Comparison of ENCODE assay signal across 9 cellular contexts in the genomic region with DNA sequence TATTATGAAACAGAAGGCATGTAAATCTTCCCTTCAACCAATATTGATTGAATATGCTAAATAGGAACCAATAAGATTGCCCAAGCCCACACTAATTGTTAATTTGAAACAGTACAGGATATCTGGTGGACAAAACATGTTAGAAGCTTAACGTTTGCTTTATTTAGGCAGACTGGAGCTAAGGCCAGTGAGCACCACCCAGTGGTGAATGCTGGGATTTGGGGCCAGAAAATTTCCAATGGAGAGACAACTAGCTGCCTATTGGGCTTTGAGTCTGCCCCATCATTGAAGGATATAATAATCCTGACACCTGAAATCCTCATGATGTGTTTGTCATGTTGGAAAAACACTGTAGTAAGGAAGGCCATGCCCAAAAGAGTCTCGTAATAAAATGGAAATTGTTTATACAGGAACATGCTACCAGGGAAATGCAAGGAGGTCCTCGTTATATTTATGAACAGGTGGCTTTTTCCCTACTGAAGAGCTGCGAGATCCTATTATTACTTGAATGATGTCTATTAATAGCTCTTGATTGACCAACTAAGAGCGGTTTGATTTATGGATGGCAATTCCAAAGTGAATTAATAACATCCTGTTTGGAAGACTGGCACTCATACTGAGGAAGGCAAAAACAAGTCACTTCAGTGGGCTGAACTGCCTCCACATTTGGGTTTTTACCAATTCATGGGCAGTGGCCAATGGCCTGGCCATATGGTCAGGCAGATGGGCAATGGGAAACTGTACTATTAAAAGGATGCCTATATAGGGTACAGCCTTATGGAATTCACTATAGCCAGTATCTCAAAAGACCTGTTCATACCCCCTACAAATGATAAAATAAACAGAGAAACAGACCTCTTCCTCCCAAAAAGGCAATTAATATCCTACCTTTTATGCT. TPM values are rescaled to one million over a fixed set of nuclear protein-coding genes. Genes with fewer than 3 reads are reported as not detected.
DNase-seq lines count a peak whose midpoint lies in the region; ATAC-seq, FAIRE-seq and TF ChIP-seq lines count a peak whose summit lies in the region.
"Had no signal": no experiment of that assay in that cellular context is flagged by ENCODE, and none has a peak within 500 bp of the region (broad histone marks: within the 10 kb centered on the region; RNA-seq: fewer than 3 reads in every experiment).

No MANE protein-coding gene starts in this region.

- no peak overlapping the region for H3K4me2 ChIP-seq in OCI-LY3 (ENCODE audit: low read length)

- H3K4me1 ChIP-seq in OCI-LY3 (ENCODE audit: low read length), result peaks cover 10% of the 10 kb centered on the region

- no peak overlapping the region for H3K27ac ChIP-seq in OCI-LY3 (ENCODE audit: low read length)

- FAIRE-seq in GM12891 (lab: Jason Lieb, UNC), result peak; percentile 82

- peaks cover 44% of the 10 kb centered on the region for H3K27me3 Mint-ChIP-seq in activated naive CD8-positive, alpha-beta T cell treated with anti-CD3 and anti-CD28 coated beads for 36 hours

- DNase-seq in Ammon's horn (ENCODE audit: low spot score) (peak; percentile 63), GM12891 (ENCODE audit: insufficient read length, low spot score) (no peak), islet precursor cell (peak; percentile 62)
- peak; percentile 19 for DNase-seq in activated naive CD8-positive, alpha-beta T cell treated with anti-CD3 and anti-CD28 coated beads for 36 hours
- DNase-seq in stimulated activated CD8-positive, alpha-beta memory T cell treated with anti-CD3 and anti-CD28 coated beads, Interleukin-7, amount 100 ng/mL, for 24 hours (ENCODE audit: low read depth), result peak; percentile 18
- DNase-seq: naive B cell had no signal

- TF ChIP-seq CTCF in OCI-LY3 (IDR thresholded peaks at IDR 0.05; ENCODE audit: low read depth, low read length), result peak; percentile 95

- no peak overlapping the region for H3K4me3 ChIP-seq in OCI-LY3 (ENCODE audit: low read length)

- peaks cover 61% of the 10 kb centered on the region for H3K27me3 ChIP-seq in OCI-LY3 (ENCODE audit: low read depth, low read length)

- H3K4me1 Mint-ChIP-seq in activated naive CD8-positive, alpha-beta T cell treated with anti-CD3 and anti-CD28 coated beads for 36 hours, result peaks cover 6% of the 10 kb centered on the region

- H3K79me2 ChIP-seq in OCI-LY3 (ENCODE audit: low read length), result no peaks in the 10 kb centered on the region

- no peaks in the 10 kb centered on the region for H3K36me3 Mint-ChIP-seq in activated naive CD8-positive, alpha-beta T cell treated with anti-CD3 and anti-CD28 coated beads for 36 hours
- H3K36me3 Mint-ChIP-seq: naive B cell had no signal

- no peak for TF ChIP-seq POLR2A in GM12891 (IDR thresholded peaks at IDR 0.05; ENCODE audit: low read depth, low read length)

- H4K20me1 ChIP-seq in OCI-LY3 (ENCODE audit: insufficient read depth, low read length), result no peaks in the 10 kb centered on the region

- H3K36me3 ChIP-seq in OCI-LY3 (replicated peaks; ENCODE audit: low read depth, low read length), result no peaks in the 10 kb centered on the region

- H3K9ac ChIP-seq in OCI-LY3 (ENCODE audit: low read length), result no peak overlapping the region

- H3K27ac Mint-ChIP-seq in activated naive CD8-positive, alpha-beta T cell treated with anti-CD3 and anti-CD28 coated beads for 36 hours, result no peak overlapping the region
- H3K27ac Mint-ChIP-seq: naive B cell had no signal

- H3K4me3 Mint-ChIP-seq in activated naive CD8-positive, alpha-beta T cell treated with anti-CD3 and anti-CD28 coated beads for 36 hours, result no peak overlapping the region
- H3K4me3 Mint-ChIP-seq: naive B cell had no signal

- H3K9me3 Mint-ChIP-seq in activated naive CD8-positive, alpha-beta T cell treated with anti-CD3 and anti-CD28 coated beads for 36 hours, result no peaks in the 10 kb centered on the region

- no peak overlapping the region for H2AFZ ChIP-seq in OCI-LY3 (ENCODE audit: low read depth, low read length)

- ATAC-seq in HG03025 (IDR thresholded peaks at IDR 0.05; ENCODE audit: low FRiP score, unreplicated experiment) (no peak), GM19395 (IDR thresholded peaks at IDR 0.05; ENCODE audit: unreplicated experiment) (no peak)

- H3K9me3 ChIP-seq in OCI-LY3 (ENCODE audit: insufficient read depth, low read length), result no peaks in the 10 kb centered on the region

TF ChIP-seq in GM12891, 5 proteins besides CTCF, POLR2A, EP300 and RAD21:
- TF ChIP-seq PAX5 (IDR thresholded peaks at IDR 0.05; ENCODE audit: insufficient read depth, low read length, severe bottlenecking) (no peak), SPI1 (IDR thresholded peaks at IDR 0.05; ENCODE audit: low read depth, low read length) (no peak), TAF1 (IDR thresholded peaks at IDR 0.05; ENCODE audit: low read depth, low read length) (no peak), POU2F2 (IDR thresholded peaks at IDR 0.05; ENCODE audit: low read depth, low read length) (no peak), POLR2AphosphoS5 (IDR thresholded peaks at IDR 0.05; ENCODE audit: low read depth, low read length) (no peak)

RNA-seq across cellular contexts. Expression of a gene that starts 8.7 kb away (rescaled TPM):
- not detected for polyA plus RNA-seq in GM12891 (2012; ENCODE audit: low read depth, missing spikeins)
- total RNA-seq in activated naive CD8-positive, alpha-beta T cell treated with anti-CD3 and anti-CD28 coated beads for 36 hours, result not detected

RNA-seq across cellular contexts. Expression of a gene that starts 34.7 kb away (rescaled TPM):
- polyA plus RNA-seq in GM12891 (2012; ENCODE audit: low read depth, missing spikeins), result 2.2 TPM
- under 1 TPM; 0.24 to 0.62 TPM for total RNA-seq in activated naive CD8-positive, alpha-beta T cell treated with anti-CD3 and anti-CD28 coated beads for 36 hours

RNA-seq across cellular contexts. Expression of a gene that starts 51.8 kb away (rescaled TPM):
- polyA plus RNA-seq in GM12891 (2012; ENCODE audit: low read depth, missing spikeins), result 0.04 TPM
- under 1 TPM; 0.12 to 0.18 TPM for total RNA-seq in activated naive CD8-positive, alpha-beta T cell treated with anti-CD3 and anti-CD28 coated beads for 36 hours
